9 cellular contexts compared by ENCODE assay signal in genomic region chr14:68199465-68200145, GRCh38.
DNase-seq lines count a peak whose midpoint lies in the region; ATAC-seq and TF ChIP-seq lines count a peak whose summit lies in the region.
"Had no signal": no experiment of that assay in that cellular context is flagged by ENCODE, and none has a peak within 500 bp of the region (broad histone marks: within the 10 kb centered on the region; RNA-seq: fewer than 3 reads in every experiment).

No MANE protein-coding gene starts in this region.

- TF ChIP-seq CTCF in GM23338 (conservative IDR thresholded peaks at IDR 0.05; ENCODE audit: low read depth in 2 of 2) (no peak; a peak in 1 of 4 replicates), body of pancreas (IDR thresholded peaks at IDR 0.05) (peak in 1 of 7 experiments; percentile 10), hepatocyte (IDR thresholded peaks at IDR 0.05; ENCODE audit: poor library complexity) (no peak)

- no peak overlapping the region; the same call in 1 of the 2 replicates for H3K27ac Mint-ChIP-seq in GM23338
- H3K27ac Mint-ChIP-seq in activated CD4-positive, alpha-beta memory T cell treated with anti-CD3 and anti-CD28 coated beads, Interleukin-2, amount 10 ng/mL, durations not matched to agents 7 days and 5 days = no peak overlapping the region
- H3K27ac Mint-ChIP-seq in stimulated activated naive CD8-positive, alpha-beta T cell treated with anti-CD3 and anti-CD28 coated beads, Interleukin-15, amount 100 ng/mL, for 72 hours = no peak overlapping the region

- WGBS in body of pancreas, 2 donors = 44 to 78% methylated on average over 8 of the region's 8 CpGs
- WGBS in hepatocyte (ENCODE audit: low lambda C conversion rate, missing lambda C conversion rate) = 58% methylated on average over 8 of the region's 8 CpGs

- H3K9me3 ChIP-seq in body of pancreas (no peaks in the 10 kb centered on the region), hepatocyte (ENCODE audit: low read depth) (no peaks in the 10 kb centered on the region)

- H2AFZ ChIP-seq in GM23338 = no peak overlapping the region
- H2AFZ ChIP-seq in hepatocyte = peak overlapping the region; percentile 28

- H3K4me2 ChIP-seq in GM23338 (peak overlapping the region; percentile 9; the same call in 1 of the 2 replicates), hepatocyte (no peak overlapping the region)

- H3K9me2 ChIP-seq in GM23338 (ENCODE audit: insufficient read depth) = no peaks in the 10 kb centered on the region
- H3K9me2 ChIP-seq in hepatocyte (replicated peaks; ENCODE audit: insufficient read depth) = no peaks in the 10 kb centered on the region

- H3K79me2 ChIP-seq in GM23338 (replicated peaks; ENCODE audit: insufficient read depth) (no peaks in the 10 kb centered on the region), hepatocyte (no peaks in the 10 kb centered on the region)

- H3K4me3 Mint-ChIP-seq in GM23338 = no peak overlapping the region
- H3K4me3 Mint-ChIP-seq in activated CD4-positive, alpha-beta memory T cell treated with anti-CD3 and anti-CD28 coated beads, Interleukin-2, amount 10 ng/mL, durations not matched to agents 7 days and 5 days = no peak overlapping the region
- H3K4me3 Mint-ChIP-seq in stimulated activated naive CD8-positive, alpha-beta T cell treated with anti-CD3 and anti-CD28 coated beads, Interleukin-15, amount 100 ng/mL, for 72 hours = no peak overlapping the region
- H3K4me3 Mint-ChIP-seq: central memory CD8-positive, alpha-beta T cell had no signal

- H3K36me3 ChIP-seq in GM23338 (ENCODE audit: insufficient read depth) (no peaks in the 10 kb centered on the region), body of pancreas (replicated peaks in 1 of 2; ENCODE audit: insufficient read depth in 1 of 2, low read depth in 2 of 2) (no peaks in the 10 kb centered on the region), hepatocyte (replicated peaks; ENCODE audit: insufficient read depth, low read depth) (no peaks in the 10 kb centered on the region)

- H4K20me1 ChIP-seq in GM23338 (replicated peaks; ENCODE audit: insufficient read depth) = no peaks in the 10 kb centered on the region
- H4K20me1 ChIP-seq in hepatocyte (ENCODE audit: insufficient read depth, poor library complexity, severe bottlenecking) = no peaks in the 10 kb centered on the region

- H3K4me3 ChIP-seq in GM23338 (no peak overlapping the region), body of pancreas (no peak overlapping the region), hepatocyte (no peak overlapping the region)

- DNase-seq in GM23338 (ENCODE audit: low spot score) (peak; percentile 60), body of pancreas (peak; percentile 22 to 65 (median 56)), hepatocyte (ENCODE audit: low spot score) (no peak), renal cortical epithelial cell (ENCODE audit: low read depth) (peak; percentile 79)
- no peak for DNase-seq in activated CD4-positive, alpha-beta memory T cell treated with anti-CD3 and anti-CD28 coated beads, Interleukin-2, amount 10 ng/mL, durations not matched to agents 7 days and 5 days
- no peak for DNase-seq in activated CD4-positive, alpha-beta T cell treated with anti-CD3 and anti-CD28 coated beads for 4 hours
- no peak for DNase-seq in stimulated activated naive CD8-positive, alpha-beta T cell treated with anti-CD3 and anti-CD28 coated beads, Interleukin-15, amount 100 ng/mL, for 72 hours

- no peaks in the 10 kb centered on the region for H3K27me3 ChIP-seq in GM23338 (ENCODE audit: insufficient read depth)
- H3K27me3 ChIP-seq in body of pancreas = no peaks in the 10 kb centered on the region
- H3K27me3 ChIP-seq in hepatocyte = no peaks in the 10 kb centered on the region

- H3K4me1 ChIP-seq in GM23338 (ENCODE audit: insufficient read depth) (peaks cover 43% of the 10 kb centered on the region), body of pancreas (peaks cover 51% of the 10 kb centered on the region), hepatocyte (ENCODE audit: insufficient read depth) (peaks cover 28% of the 10 kb centered on the region)

- H3F3A ChIP-seq in GM23338 (replicated peaks; ENCODE audit: low read depth) = no peaks in the 10 kb centered on the region

- ATAC-seq in GM23338 (peak; percentile 94), body of pancreas (peak; percentile 78), HG03175 (IDR thresholded peaks at IDR 0.05; ENCODE audit: unreplicated experiment) (no peak)
- ATAC-seq in stimulated activated naive CD8-positive, alpha-beta T cell treated with anti-CD3 and anti-CD28 coated beads, Interleukin-15, amount 100 ng/mL, for 72 hours = no peak

- POLR2A ChIA-PET in activated CD4-positive, alpha-beta memory T cell treated with anti-CD3 and anti-CD28 coated beads, Interleukin-2, amount 10 ng/mL, durations not matched to agents 7 days and 5 days (lab: Charles Lee) = no interaction called here

- intact Hi-C loops in body of pancreas (cut with DNase I) = no loop called here

- H3K36me3 Mint-ChIP-seq in GM23338 (ENCODE audit: low read depth) = no peaks in the 10 kb centered on the region
- no peaks in the 10 kb centered on the region for H3K36me3 Mint-ChIP-seq in activated CD4-positive, alpha-beta memory T cell treated with anti-CD3 and anti-CD28 coated beads, Interleukin-2, amount 10 ng/mL, durations not matched to agents 7 days and 5 days (ENCODE audit: low read depth)

- no peak overlapping the region for H3K27ac ChIP-seq in GM23338 (ENCODE audit: low read depth)
- peak overlapping the region; percentile 35 to 73 (median 48) for H3K27ac ChIP-seq in body of pancreas
- H3K27ac ChIP-seq in hepatocyte = peak overlapping the region; percentile 74

- CTCF ChIA-PET in activated CD4-positive, alpha-beta memory T cell treated with anti-CD3 and anti-CD28 coated beads, Interleukin-2, amount 10 ng/mL, durations not matched to agents 7 days and 5 days (lab: Charles Lee) = no interaction called here

- no peaks in the 10 kb centered on the region for H3K27me3 Mint-ChIP-seq in GM23338 (ENCODE audit: insufficient read depth, low read depth, poor library complexity)
- H3K27me3 Mint-ChIP-seq in activated CD4-positive, alpha-beta memory T cell treated with anti-CD3 and anti-CD28 coated beads, Interleukin-2, amount 10 ng/mL, durations not matched to agents 7 days and 5 days = no peaks in the 10 kb centered on the region
- no peaks in the 10 kb centered on the region for H3K27me3 Mint-ChIP-seq in stimulated activated naive CD8-positive, alpha-beta T cell treated with anti-CD3 and anti-CD28 coated beads, Interleukin-15, amount 100 ng/mL, for 72 hours
- H3K27me3 Mint-ChIP-seq: central memory CD8-positive, alpha-beta T cell had no signal

- TF ChIP-seq POLR2A in body of pancreas (IDR thresholded peaks at IDR 0.05) = no peak

- no peaks in the 10 kb centered on the region for H3K9me3 Mint-ChIP-seq in GM23338
- H3K9me3 Mint-ChIP-seq in activated CD4-positive, alpha-beta memory T cell treated with anti-CD3 and anti-CD28 coated beads, Interleukin-2, amount 10 ng/mL, durations not matched to agents 7 days and 5 days = no peaks in the 10 kb centered on the region
- H3K9me3 Mint-ChIP-seq in stimulated activated naive CD8-positive, alpha-beta T cell treated with anti-CD3 and anti-CD28 coated beads, Interleukin-15, amount 100 ng/mL, for 72 hours = no peaks in the 10 kb centered on the region
- H3K9me3 Mint-ChIP-seq: central memory CD8-positive, alpha-beta T cell had no signal

- peaks cover 39% of the 10 kb centered on the region for H3K4me1 Mint-ChIP-seq in GM23338
- peaks cover 5% of the 10 kb centered on the region for H3K4me1 Mint-ChIP-seq in activated CD4-positive, alpha-beta memory T cell treated with anti-CD3 and anti-CD28 coated beads, Interleukin-2, amount 10 ng/mL, durations not matched to agents 7 days and 5 days
- peaks cover 13% of the 10 kb centered on the region for H3K4me1 Mint-ChIP-seq in stimulated activated naive CD8-positive, alpha-beta T cell treated with anti-CD3 and anti-CD28 coated beads, Interleukin-15, amount 100 ng/mL, for 72 hours
- H3K4me1 Mint-ChIP-seq: central memory CD8-positive, alpha-beta T cell had no signal

Comparison
In these comparisons a context has a peak if more than half of its experiments do, and no peak if none do; other contexts are left out.
1. ATAC-seq: peak in GM23338 (single experiment) and body of pancreas (single experiment); none in HG03175 (single experiment) and stimulated activated naive CD8-positive, alpha-beta T cell treated with anti-CD3 and anti-CD28 coated beads, Interleukin-15, amount 100 ng/mL, for 72 hours (single experiment).
2. DNase-seq: peak in GM23338 (single experiment), body of pancreas (4 of 4) and renal cortical epithelial cell (single experiment); none in hepatocyte (single experiment), activated CD4-positive, alpha-beta memory T cell treated with anti-CD3 and anti-CD28 coated beads, Interleukin-2, amount 10 ng/mL, durations not matched to agents 7 days and 5 days (single experiment), activated CD4-positive, alpha-beta T cell treated with anti-CD3 and anti-CD28 coated beads for 4 hours (0 of 2) and stimulated activated naive CD8-positive, alpha-beta T cell treated with anti-CD3 and anti-CD28 coated beads, Interleukin-15, amount 100 ng/mL, for 72 hours (0 of 2).